Comparison of ENCODE assay signal across 17 cellular contexts in genomic region chr21:16633851-16634521, GRCh38.
DNase-seq lines count a peak whose midpoint lies in the region; ATAC-seq and TF ChIP-seq lines count a peak whose summit lies in the region.
"Had no signal": no experiment of that assay in that cellular context is flagged by ENCODE, and none has a peak within 500 bp of the region (broad histone marks: within the 10 kb centered on the region; RNA-seq: fewer than 3 reads in every experiment).

No MANE protein-coding gene starts in this region.

- no peaks in the 10 kb centered on the region for H3K9me3 Mint-ChIP-seq in osteocyte (ENCODE audit: unreplicated experiment)
- H3K9me3 Mint-ChIP-seq in stimulated activated memory B cell treated with anti-CD40 and anti-IgM and Interleukin-4, amounts not matched to agents 10 μg/mL and 1 μg/mL and 100 μg/mL, for 72 hours, result peaks cover 3% of the 10 kb centered on the region

- H3K27ac Mint-ChIP-seq in osteocyte (ENCODE audit: unreplicated experiment), result peak overlapping the region; percentile 15
- no peak overlapping the region for H3K27ac Mint-ChIP-seq in stimulated activated memory B cell treated with anti-CD40 and anti-IgM and Interleukin-4, amounts not matched to agents 10 μg/mL and 1 μg/mL and 100 μg/mL, for 72 hours
- H3K27ac Mint-ChIP-seq: CD14-positive monocyte, T-cell had no signal

- H3K4me3 ChIP-seq in fibroblast of pulmonary artery (replicated peaks; ENCODE audit: low read depth, low read length), result no peak overlapping the region
- H3K4me3 ChIP-seq: mucosa of descending colon, Peyer's patch had no signal

- peaks cover 24% of the 10 kb centered on the region for H3K4me1 Mint-ChIP-seq in osteocyte (ENCODE audit: unreplicated experiment)
- H3K4me1 Mint-ChIP-seq in stimulated activated memory B cell treated with anti-CD40 and anti-IgM and Interleukin-4, amounts not matched to agents 10 μg/mL and 1 μg/mL and 100 μg/mL, for 72 hours, result no peaks in the 10 kb centered on the region
- H3K4me1 Mint-ChIP-seq: CD14-positive monocyte, T-cell had no signal

- peaks cover 21% of the 10 kb centered on the region for H3K36me3 Mint-ChIP-seq in osteocyte (ENCODE audit: unreplicated experiment)
- H3K36me3 Mint-ChIP-seq in stimulated activated memory B cell treated with anti-CD40 and anti-IgM and Interleukin-4, amounts not matched to agents 10 μg/mL and 1 μg/mL and 100 μg/mL, for 72 hours, result no peaks in the 10 kb centered on the region
- H3K36me3 Mint-ChIP-seq: CD14-positive monocyte, T-cell had no signal

- DNase-seq in LHCN-M2 (ENCODE audit: low read depth), result peak; percentile 18
- DNase-seq in OCI-M1 (lab: John Stamatoyannopoulos, UW), result peak; percentile 82
- DNase-seq in fibroblast of pulmonary artery (ENCODE audit: low read depth), result peak; percentile 69
- DNase-seq in osteocyte (ENCODE audit: extremely low spot score, unreplicated experiment), result no peak
- no peak for DNase-seq in ecto neural progenitor cell (ENCODE audit: low spot score)
- DNase-seq in putamen (ENCODE audit: low spot score), result no peak
- DNase-seq: activated naive CD4-positive, alpha-beta T cell treated with anti-CD3 and anti-CD28 coated beads, Interleukin-2, amount 50 U/mL, for 16 hours; islet precursor cell; KBM-7; mucosa of descending colon; Peyer's patch; stimulated activated CD4-positive, alpha-beta T cell treated with anti-CD3 and anti-CD28 coated beads, Interleukin-12 subunit alpha, Interleukin-12 subunit beta, amount 100 ng/mL, for 4 hours; T-cell had no signal

- TF ChIP-seq CTCF in fibroblast of pulmonary artery (IDR thresholded peaks at IDR 0.05; ENCODE audit: low read length, missing control alignments), result no peak
- no peak for TF ChIP-seq CTCF in osteocyte (IDR thresholded peaks at IDR 0.05)

- no peak for ATAC-seq in HG03378 (IDR thresholded peaks at IDR 0.05; ENCODE audit: unreplicated experiment)
- ATAC-seq in stimulated activated memory B cell treated with anti-CD40 and anti-IgM and Interleukin-4, amounts not matched to agents 10 μg/mL and 1 μg/mL and 100 μg/mL, for 72 hours, result no peak
- ATAC-seq: HCT116, mucosa of descending colon, T-cell had no signal

- H3K27me3 Mint-ChIP-seq in osteocyte (ENCODE audit: unreplicated experiment), result no peaks in the 10 kb centered on the region
- no peaks in the 10 kb centered on the region for H3K27me3 Mint-ChIP-seq in stimulated activated memory B cell treated with anti-CD40 and anti-IgM and Interleukin-4, amounts not matched to agents 10 μg/mL and 1 μg/mL and 100 μg/mL, for 72 hours
- H3K27me3 Mint-ChIP-seq: T-cell had no signal

- no peak overlapping the region for H3K4me3 Mint-ChIP-seq in osteocyte (ENCODE audit: unreplicated experiment)
- H3K4me3 Mint-ChIP-seq in stimulated activated memory B cell treated with anti-CD40 and anti-IgM and Interleukin-4, amounts not matched to agents 10 μg/mL and 1 μg/mL and 100 μg/mL, for 72 hours, result no peak overlapping the region
- H3K4me3 Mint-ChIP-seq: CD14-positive monocyte, T-cell had no signal

Comparison
In these comparisons a context has a peak if more than half of its experiments do, and no peak if none do; other contexts are left out.
1. DNase-seq: peak in LHCN-M2 (single experiment), OCI-M1 (single experiment) and fibroblast of pulmonary artery (single experiment); none in osteocyte (single experiment), ecto neural progenitor cell (single experiment) and putamen (single experiment).